ENCODE assay signal across 18 cellular contexts in the genomic region with DNA sequence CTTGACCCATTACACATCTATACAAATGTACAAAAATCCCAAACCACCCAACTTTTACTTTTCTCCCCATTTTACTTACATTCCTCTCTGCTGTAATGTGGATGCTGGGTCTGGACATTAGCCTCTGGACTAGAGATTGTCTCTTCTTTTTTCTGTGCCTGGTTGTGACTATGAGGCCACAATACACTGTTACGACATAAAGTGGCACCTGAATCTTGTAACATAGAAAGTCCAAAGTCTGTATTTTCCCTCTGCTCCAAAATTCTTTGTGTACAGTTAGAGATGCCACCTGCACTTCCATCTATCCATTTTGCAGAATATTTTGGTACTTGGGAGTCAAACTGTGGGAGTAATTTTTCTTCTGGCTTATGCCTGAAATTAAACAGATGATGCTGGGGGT. TPM values are rescaled to one million over a fixed set of nuclear protein-coding genes. Genes with fewer than 3 reads are reported as not detected.
A peak's percentile ranks its signal among the peaks of the same experiment; 100 is the strongest.
DNase-seq lines count a peak whose midpoint lies in the region; ATAC-seq, FAIRE-seq and TF ChIP-seq lines count a peak whose summit lies in the region.
"Had no signal": no experiment of that assay in that cellular context is flagged by ENCODE, and none has a peak within 500 bp of the region (broad histone marks: within the 10 kb centered on the region; RNA-seq: fewer than 3 reads in every experiment).

No MANE protein-coding gene starts in this region.

- peak; percentile 13 for FAIRE-seq in GM12891 (lab: Jason Lieb, UNC)
- FAIRE-seq: HTR-8/SVneo had no signal

- no peaks in the 10 kb centered on the region for H3K9me3 Mint-ChIP-seq in CD4-positive, alpha-beta T cell
- no peaks in the 10 kb centered on the region for H3K9me3 Mint-ChIP-seq in activated T-helper 1 cell treated with anti-CD3 and anti-CD28 coated beads, Interleukin-12 subunit alpha, Interleukin-12 subunit beta, Interleukin-2, Interleukin-4 antibody, amounts not matched to agents 30 ng/mL and 10 ng/mL and 1 ng/mL, durations not matched to agents 14 hours and 24 hours and 36 hours
- H3K9me3 Mint-ChIP-seq in memory B cell = no peaks in the 10 kb centered on the region

- no peak for ATAC-seq in CD4-positive, alpha-beta T cell (ENCODE audit: poor library complexity)
- no peak for ATAC-seq in memory B cell (ENCODE audit: low read depth)
- no peak for ATAC-seq in HG02759 (IDR thresholded peaks at IDR 0.05; ENCODE audit: unreplicated experiment)
- ATAC-seq: foreskin keratinocyte had no signal

- no peak for DNase-seq in CD4-positive, alpha-beta T cell
- DNase-seq in GM12891 (ENCODE audit: insufficient read length, low spot score) (no peak), memory B cell (ENCODE audit: low spot score in 2 of 2) (no peak), nucleus accumbens (lab: John Stamatoyannopoulos, UW) (no peak), cerebellar cortex (ENCODE audit: low spot score) (no peak)
- no peak for DNase-seq in activated T-helper 1 cell treated with anti-CD3 and anti-CD28 coated beads, Interleukin-12 subunit alpha, Interleukin-12 subunit beta, Interleukin-2, Interleukin-4 antibody, amounts not matched to agents 30 ng/mL and 10 ng/mL and 1 ng/mL, durations not matched to agents 14 hours and 24 hours and 36 hours (ENCODE audit: low spot score)
- DNase-seq: activated CD4-positive, alpha-beta T cell treated with anti-CD3 and anti-CD28 coated beads for 1 hour; AML-193; colonic mucosa; DMS 273 treated with DMSO at 0.1 percent for 48 hours; foreskin keratinocyte; GF-D8; left ventricle myocardium inferior; NCI-H2227 treated with DMSO at 0.1 percent for 48 hours; stimulated activated CD4-positive, alpha-beta T cell treated with anti-CD3 and anti-CD28 coated beads, Interleukin-4, amount 100 ng/mL, for 1 hour; thyroid gland had no signal

- peaks cover 70% of the 10 kb centered on the region for H3K4me1 Mint-ChIP-seq in CD4-positive, alpha-beta T cell (ENCODE audit: low read depth)
- H3K4me1 Mint-ChIP-seq in activated T-helper 1 cell treated with anti-CD3 and anti-CD28 coated beads, Interleukin-12 subunit alpha, Interleukin-12 subunit beta, Interleukin-2, Interleukin-4 antibody, amounts not matched to agents 30 ng/mL and 10 ng/mL and 1 ng/mL, durations not matched to agents 14 hours and 24 hours and 36 hours (ENCODE audit: low read depth) = peaks cover 55% of the 10 kb centered on the region
- peaks cover 11% of the 10 kb centered on the region for H3K4me1 Mint-ChIP-seq in memory B cell

- peak overlapping the region; percentile 61 for H3K27ac ChIP-seq in CD4-positive, alpha-beta T cell (ENCODE audit: low read depth, low read length)
- H3K27ac ChIP-seq: colonic mucosa, foreskin keratinocyte, left ventricle myocardium inferior, thyroid gland had no signal

- no peaks in the 10 kb centered on the region for H3K9me3 ChIP-seq in CD4-positive, alpha-beta T cell (ENCODE audit: control insufficient read depth, low read length)
- H3K9me3 ChIP-seq: colonic mucosa, left ventricle myocardium inferior, thyroid gland had no signal

- H3K27me3 ChIP-seq in CD4-positive, alpha-beta T cell (ENCODE audit: control insufficient read depth, insufficient read depth, low read length) = no peaks in the 10 kb centered on the region
- H3K27me3 ChIP-seq: colonic mucosa, foreskin keratinocyte, thyroid gland had no signal

- H3K36me3 Mint-ChIP-seq in CD4-positive, alpha-beta T cell (ENCODE audit: low read depth) = peaks cover 58% of the 10 kb centered on the region
- peaks cover 35% of the 10 kb centered on the region for H3K36me3 Mint-ChIP-seq in activated T-helper 1 cell treated with anti-CD3 and anti-CD28 coated beads, Interleukin-12 subunit alpha, Interleukin-12 subunit beta, Interleukin-2, Interleukin-4 antibody, amounts not matched to agents 30 ng/mL and 10 ng/mL and 1 ng/mL, durations not matched to agents 14 hours and 24 hours and 36 hours (ENCODE audit: low read depth)
- peaks cover 7% of the 10 kb centered on the region for H3K36me3 Mint-ChIP-seq in memory B cell

- peak overlapping the region; percentile 40 for H3K4me3 Mint-ChIP-seq in CD4-positive, alpha-beta T cell
- H3K4me3 Mint-ChIP-seq in activated T-helper 1 cell treated with anti-CD3 and anti-CD28 coated beads, Interleukin-12 subunit alpha, Interleukin-12 subunit beta, Interleukin-2, Interleukin-4 antibody, amounts not matched to agents 30 ng/mL and 10 ng/mL and 1 ng/mL, durations not matched to agents 14 hours and 24 hours and 36 hours = peak overlapping the region; percentile 64
- no peak overlapping the region for H3K4me3 Mint-ChIP-seq in memory B cell

- POLR2A ChIA-PET in CD4-positive, alpha-beta T cell (lab: Charles Lee) = interaction anchor here (1.2 to 7.0 kb wide), 3 partner anchors 14 to 21 kb away, joined by 7 to 77 read pairs (median 71); a partner anchor contains a TSS

- no peak for TF ChIP-seq CTCF in CD4-positive, alpha-beta T cell (IDR thresholded peaks at IDR 0.05)

- peak overlapping the region; percentile 94 for H3K27ac Mint-ChIP-seq in CD4-positive, alpha-beta T cell
- H3K27ac Mint-ChIP-seq in activated T-helper 1 cell treated with anti-CD3 and anti-CD28 coated beads, Interleukin-12 subunit alpha, Interleukin-12 subunit beta, Interleukin-2, Interleukin-4 antibody, amounts not matched to agents 30 ng/mL and 10 ng/mL and 1 ng/mL, durations not matched to agents 14 hours and 24 hours and 36 hours = peak overlapping the region; percentile 92
- H3K27ac Mint-ChIP-seq in memory B cell = peak overlapping the region; percentile 72

- no peaks in the 10 kb centered on the region for H3K27me3 Mint-ChIP-seq in CD4-positive, alpha-beta T cell
- H3K27me3 Mint-ChIP-seq in activated T-helper 1 cell treated with anti-CD3 and anti-CD28 coated beads, Interleukin-12 subunit alpha, Interleukin-12 subunit beta, Interleukin-2, Interleukin-4 antibody, amounts not matched to agents 30 ng/mL and 10 ng/mL and 1 ng/mL, durations not matched to agents 14 hours and 24 hours and 36 hours (ENCODE audit: insufficient read depth) = no peaks in the 10 kb centered on the region
- H3K27me3 Mint-ChIP-seq in memory B cell = no peaks in the 10 kb centered on the region

- intact Hi-C loops in CD4-positive, alpha-beta T cell (cut with DNase I, micrococcal nuclease) = no loop called here
- intact Hi-C loops in activated T-helper 1 cell treated with anti-CD3 and anti-CD28 coated beads, Interleukin-12 subunit alpha, Interleukin-12 subunit beta, Interleukin-2, Interleukin-4 antibody, amounts not matched to agents 30 ng/mL and 10 ng/mL and 1 ng/mL, durations not matched to agents 14 hours and 24 hours and 36 hours (cut with micrococcal nuclease) = loop anchor here (1.0 kb wide), 1 partner anchor 23 kb away; a partner anchor contains a TSS

- no peak for TF ChIP-seq POLR2A in GM12891 (IDR thresholded peaks at IDR 0.05; ENCODE audit: low read depth, low read length)

- CTCF ChIA-PET in CD4-positive, alpha-beta T cell (lab: Charles Lee) = interaction anchor here (0.6 kb wide), 1 partner anchor 13 kb away, joined by 3 read pairs; no protein-coding TSS in a partner anchor

TF ChIP-seq in GM12891, 5 proteins besides CTCF, POLR2A, EP300 and RAD21:
- no peak for TF ChIP-seq TAF1 (IDR thresholded peaks at IDR 0.05; ENCODE audit: low read depth, low read length)
- TF ChIP-seq POU2F2 (IDR thresholded peaks at IDR 0.05; ENCODE audit: low read depth, low read length) = no peak
- TF ChIP-seq SPI1 (IDR thresholded peaks at IDR 0.05; ENCODE audit: low read depth, low read length) = no peak
- no peak for TF ChIP-seq POLR2AphosphoS5 (IDR thresholded peaks at IDR 0.05; ENCODE audit: low read depth, low read length)
- no peak for TF ChIP-seq PAX5 (IDR thresholded peaks at IDR 0.05; ENCODE audit: insufficient read depth, low read length, severe bottlenecking)
TF ChIP-seq in GM12891: peak in this region for 0.

RNA-seq across cellular contexts. Expression of a gene that starts 22.7 kb away (rescaled TPM):
- total RNA-seq in CD4-positive, alpha-beta T cell = 10 to 100 TPM; 40.9 to 42.2 TPM
- 11.2 TPM for polyA plus RNA-seq in GM12891 (2012; ENCODE audit: low read depth, missing spikeins)
- 45.4 and 49.2 TPM in 2 replicates for total RNA-seq in activated T-helper 1 cell treated with anti-CD3 and anti-CD28 coated beads, Interleukin-12 subunit alpha, Interleukin-12 subunit beta, Interleukin-2, Interleukin-4 antibody, amounts not matched to agents 30 ng/mL and 10 ng/mL and 1 ng/mL, durations not matched to agents 14 hours and 24 hours and 36 hours
